In the genomic region with DNA sequence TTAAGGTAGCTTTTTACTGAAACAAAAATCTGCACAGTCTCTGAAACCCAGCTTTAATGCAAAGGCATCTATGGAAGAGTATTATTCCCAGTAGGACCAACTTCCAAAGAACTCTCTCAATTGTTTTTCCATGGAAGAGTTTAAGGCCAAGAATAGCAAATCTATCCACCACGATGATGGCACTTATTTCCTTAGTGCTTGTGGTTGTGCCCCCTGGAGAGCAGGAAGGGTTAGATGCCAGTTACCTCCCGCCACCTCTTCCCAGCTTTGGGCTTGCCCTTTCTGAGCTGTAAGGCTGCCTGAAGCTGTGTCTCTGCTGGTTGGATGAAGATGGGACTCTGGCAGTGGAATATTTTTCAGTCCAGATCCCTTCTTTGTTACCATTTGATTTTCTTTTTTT, we compare ENCODE assay signal across 14 cellular contexts. TPM values are rescaled to one million over a fixed set of nuclear protein-coding genes. Genes with fewer than 3 reads are reported as not detected.
DNase-seq lines count a peak whose midpoint lies in the region; ATAC-seq, FAIRE-seq and TF ChIP-seq lines count a peak whose summit lies in the region.
"Had no signal": no experiment of that assay in that cellular context is flagged by ENCODE, and none has a peak within 500 bp of the region (broad histone marks: within the 10 kb centered on the region; RNA-seq: fewer than 3 reads in every experiment).

No MANE protein-coding gene starts in this region.

- peaks cover 21 to 28% (median 25%) of the 10 kb centered on the region in 10 experiments for H3K4me1 ChIP-seq in BLaER1 treated with 17β-estradiol and CSF1 and Interleukin-3, amounts not matched to agents 10 nM and 100 nM
- H3K4me1 ChIP-seq in kidney (ENCODE audit: control insufficient read depth in 1 of 2, insufficient read depth in 1 of 2, low read depth in 1 of 2, low read length in 2 of 2), result peaks cover 5 to 9% of the 10 kb centered on the region in 2 donors

- H3K27ac ChIP-seq in BLaER1 treated with 17β-estradiol and CSF1 and Interleukin-3, amounts not matched to agents 10 nM and 100 nM, result no peak overlapping the region
- H3K27ac ChIP-seq in kidney (ENCODE audit: low read depth in 2 of 2, low read length in 2 of 2), result no peak overlapping the region

- H3K9me3 Mint-ChIP-seq in activated CD8-positive, alpha-beta memory T cell treated with anti-CD3 and anti-CD28 coated beads, Interleukin-2, amount 10 ng/mL, durations not matched to agents 7 days and 5 days (ENCODE audit: low read depth), result no peaks in the 10 kb centered on the region

- H3K4me1 Mint-ChIP-seq in activated CD8-positive, alpha-beta memory T cell treated with anti-CD3 and anti-CD28 coated beads, Interleukin-2, amount 10 ng/mL, durations not matched to agents 7 days and 5 days, result peaks cover 7% of the 10 kb centered on the region

- H3K4me3 ChIP-seq in BLaER1 treated with 17β-estradiol and CSF1 and Interleukin-3, amounts not matched to agents 10 nM and 100 nM, result no peak overlapping the region
- H3K4me3 ChIP-seq in kidney (ENCODE audit: low read length in 2 of 2), result no peak overlapping the region
- H3K4me3 ChIP-seq: HAP-1 had no signal

- H3K36me3 Mint-ChIP-seq in activated CD8-positive, alpha-beta memory T cell treated with anti-CD3 and anti-CD28 coated beads, Interleukin-2, amount 10 ng/mL, durations not matched to agents 7 days and 5 days, result no peaks in the 10 kb centered on the region

- no peak overlapping the region for H3K27ac Mint-ChIP-seq in activated CD8-positive, alpha-beta memory T cell treated with anti-CD3 and anti-CD28 coated beads, Interleukin-2, amount 10 ng/mL, durations not matched to agents 7 days and 5 days

- H3K9me3 ChIP-seq in BLaER1 treated with 17β-estradiol and CSF1 and Interleukin-3, amounts not matched to agents 10 nM and 100 nM (replicated peaks in 1 of 11), result no peaks in the 10 kb centered on the region
- no peaks in the 10 kb centered on the region for H3K9me3 ChIP-seq in kidney (ENCODE audit: control insufficient read depth in 1 of 2, low read length in 2 of 2)
- H3K9me3 ChIP-seq: BE2C had no signal

- no peak overlapping the region for H3K4me3 Mint-ChIP-seq in activated CD8-positive, alpha-beta memory T cell treated with anti-CD3 and anti-CD28 coated beads, Interleukin-2, amount 10 ng/mL, durations not matched to agents 7 days and 5 days

- FAIRE-seq in H54 (lab: Jason Lieb, UNC) (peak; percentile 67), kidney (lab: Jason Lieb, UNC) (no peak), GM12892 (lab: Jason Lieb, UNC) (no peak)

- no peak for ATAC-seq in activated CD8-positive, alpha-beta memory T cell treated with anti-CD3 and anti-CD28 coated beads, Interleukin-2, amount 10 ng/mL, durations not matched to agents 7 days and 5 days
- ATAC-seq: Panc1 had no signal

- H3K36me3 ChIP-seq in BLaER1 treated with 17β-estradiol and CSF1 and Interleukin-3, amounts not matched to agents 10 nM and 100 nM, result no peaks in the 10 kb centered on the region
- H3K36me3 ChIP-seq in kidney (ENCODE audit: control insufficient read depth in 1 of 2, insufficient read depth in 2 of 2, low read length in 2 of 2), result no peaks in the 10 kb centered on the region
- H3K36me3 ChIP-seq: BE2C, HAP-1 had no signal

- peak; percentile 40 for DNase-seq in H54 (ENCODE audit: insufficient read length, low spot score)
- DNase-seq in SK-MEL-5 (ENCODE audit: low read depth, low spot score), result peak; percentile 28
- DNase-seq in glomerular visceral epithelial cell (ENCODE audit: extremely low spot score), result peak; percentile 37
- DNase-seq in kidney, result no peak
- DNase-seq in stimulated activated CD4-positive, alpha-beta T cell treated with anti-CD3 and anti-CD28 coated beads, Interleukin-4, amount 100 ng/mL, for 4 hours, result no peak
- DNase-seq in GM12892 (ENCODE audit: insufficient read length), result no peak
- no peak for DNase-seq in activated CD8-positive, alpha-beta memory T cell treated with anti-CD3 and anti-CD28 coated beads, Interleukin-2, amount 10 ng/mL, durations not matched to agents 7 days and 5 days
- DNase-seq: BE2C, NCI-H1436 treated with DMSO at 0.1 percent for 48 hours, NCI-H2029 treated with DMSO at 0.1 percent for 48 hours, NCI-H510A treated with DMSO at 0.1 percent for 48 hours had no signal

- H4K20me1 ChIP-seq in BLaER1 treated with 17β-estradiol and CSF1 and Interleukin-3, amounts not matched to agents 10 nM and 100 nM, result no peaks in the 10 kb centered on the region

- in situ Hi-C loops in SK-MEL-5 (cut with HindIII; ENCODE audit: low pct_unique_long_range_greater_than_20kb, low sequenced_read_pairs), result no loop called here

- 0 out of 22 replicates have a peak, but pooled peaks cover 0 to 6% (median 0%) of the 10 kb centered on the region in 11 experiments for H3K27me3 ChIP-seq in BLaER1 treated with 17β-estradiol and CSF1 and Interleukin-3, amounts not matched to agents 10 nM and 100 nM
- H3K27me3 ChIP-seq: BE2C had no signal

- peaks cover 39% of the 10 kb centered on the region for H3K27me3 Mint-ChIP-seq in activated CD8-positive, alpha-beta memory T cell treated with anti-CD3 and anti-CD28 coated beads, Interleukin-2, amount 10 ng/mL, durations not matched to agents 7 days and 5 days

- no peak for TF ChIP-seq CTCF in kidney (IDR thresholded peaks at IDR 0.05; ENCODE audit: borderline replicate concordance, extremely low read depth, insufficient read depth)

- intact Hi-C loops in kidney (cut with DNase I), result no loop called here

- H3K4me2 ChIP-seq in BLaER1 treated with 17β-estradiol and CSF1 and Interleukin-3, amounts not matched to agents 10 nM and 100 nM, result peak overlapping the region in 10 of 11 experiments; percentile 14 to 64 (median 44); a peak in 17 of 22 replicates

- TF ChIP-seq POLR2A in H54 (IDR thresholded peaks at IDR 0.05; ENCODE audit: low read depth, low read length), result no peak
- no peak for TF ChIP-seq POLR2A in GM12892 (IDR thresholded peaks at IDR 0.05; ENCODE audit: low read depth, low read length)

- no peak overlapping the region for H3K9ac ChIP-seq in BLaER1 treated with 17β-estradiol and CSF1 and Interleukin-3, amounts not matched to agents 10 nM and 100 nM
- H3K9ac ChIP-seq in kidney (ENCODE audit: low read length in 2 of 2), result no peak overlapping the region

- CTCF ChIA-PET in activated CD8-positive, alpha-beta memory T cell treated with anti-CD3 and anti-CD28 coated beads, Interleukin-2, amount 10 ng/mL, durations not matched to agents 7 days and 5 days (lab: Charles Lee), result interaction anchor here (0.8 to 5.7 kb wide), 2 partner anchors 117 to 229 kb away, joined by 3 to 39 read pairs; no protein-coding TSS in a partner anchor

RNA-seq across cellular contexts. Expression of gene ATP1A1, which starts 4.8 kb away (rescaled TPM):
- 204 and 270 TPM in 2 replicates for total RNA-seq in SK-MEL-5 (2014; rRNA removed; shearing (Covaris generic))
- polyA plus RNA-seq in SK-MEL-5 (2015; cell fraction: cytosol; rRNA removed), result 1,214 and 1,421 TPM in 2 replicates
- 558 and 602 TPM in 2 replicates for polyA plus RNA-seq in SK-MEL-5 (2015; cell fraction: nucleus; rRNA removed)
- total RNA-seq in kidney, result 2,241 TPM
- polyA plus RNA-seq in kidney (ENCODE audit: insufficient read depth, low read depth, low replicate concordance), result 1,218 TPM
- polyA plus RNA-seq in GM12892 (2012; ENCODE audit: missing spikeins), result 229 TPM
- 100 to 1,000 TPM; 169 to 206 TPM for total RNA-seq in activated CD8-positive, alpha-beta memory T cell treated with anti-CD3 and anti-CD28 coated beads, Interleukin-2, amount 10 ng/mL, durations not matched to agents 7 days and 5 days

Comparison
In these comparisons a context has a peak if more than half of its experiments do, and no peak if none do; other contexts are left out.
1. DNase-seq: peak in H54 (single experiment), SK-MEL-5 (single experiment) and glomerular visceral epithelial cell (single experiment); none in kidney (single experiment), stimulated activated CD4-positive, alpha-beta T cell treated with anti-CD3 and anti-CD28 coated beads, Interleukin-4, amount 100 ng/mL, for 4 hours (0 of 2), GM12892 (single experiment) and activated CD8-positive, alpha-beta memory T cell treated with anti-CD3 and anti-CD28 coated beads, Interleukin-2, amount 10 ng/mL, durations not matched to agents 7 days and 5 days (single experiment).